ENCODE assay signal across 19 cellular contexts in the genomic region with DNA sequence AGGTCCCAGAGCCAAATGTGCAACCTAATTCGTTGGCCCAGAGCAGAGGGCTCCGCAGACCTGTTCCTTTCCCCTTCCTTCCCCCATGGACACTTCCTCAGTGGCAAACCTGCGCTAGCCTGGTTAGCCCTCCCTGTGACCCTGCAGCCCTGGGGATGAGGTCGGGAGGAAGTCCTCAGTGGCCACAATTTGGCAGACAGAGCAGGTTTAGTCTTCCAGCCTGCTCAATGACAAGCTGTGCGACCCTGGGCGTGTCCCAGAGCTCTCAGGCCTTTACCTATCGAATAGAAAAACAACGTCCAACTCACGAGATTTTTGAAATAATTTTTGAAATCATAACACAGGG. TPM values are rescaled to one million over a fixed set of nuclear protein-coding genes. Genes with fewer than 3 reads are reported as not detected.
"Had no signal": no experiment of that assay in that cellular context is flagged by ENCODE, and none has a peak within 500 bp of the region (broad histone marks: within the 10 kb centered on the region; RNA-seq: fewer than 3 reads in every experiment).

No MANE protein-coding gene starts in this region.

- H3K4me3 ChIP-seq: gastrocnemius medialis, sigmoid colon, SJCRH30, transverse colon had no signal

- H3K9me3 ChIP-seq: gastrocnemius medialis, sigmoid colon, SJCRH30, transverse colon had no signal

- H3K4me1 ChIP-seq: SJCRH30 had no signal

- H3K36me3 ChIP-seq: gastrocnemius medialis, sigmoid colon, SJCRH30, transverse colon, WERI-Rb-1 had no signal

- H3K27me3 ChIP-seq: SJCRH30 had no signal

- ATAC-seq: gastrocnemius medialis had no signal

- H3K27ac ChIP-seq: coronary artery, gastrocnemius medialis, sigmoid colon, SJCRH30, transverse colon, WERI-Rb-1 had no signal

- DNase-seq: activated CD4-positive, alpha-beta T cell treated with anti-CD3 and anti-CD28 coated beads for 48 hours; activated gamma-delta T cell; effector CD4-positive, alpha-beta T cell; gastrocnemius medialis; sigmoid colon; SJCRH30; stimulated activated CD4-positive, alpha-beta T cell treated with anti-CD3 and anti-CD28 coated beads, Interleukin-2, amount 100 ng/mL, for 24 hours; stimulated activated naive CD4-positive, alpha-beta T cell; substantia nigra; SW 1271; T-helper 9 cell; transverse colon; WERI-Rb-1 had no signal

RNA-seq across cellular contexts. Expression of gene HBM, which starts 1.3 kb away (rescaled TPM):
- total RNA-seq: endothelial cell of umbilical vein, gastrocnemius medialis, lung microvascular endothelial cell, mononuclear cell, osteocyte, sigmoid colon, SJCRH30, transverse colon had no signal

RNA-seq across cellular contexts. Expression of gene HBA2, which starts 5.6 kb away (rescaled TPM):
- total RNA-seq: endothelial cell of umbilical vein, lung microvascular endothelial cell, osteocyte, SJCRH30 had no signal

RNA-seq across cellular contexts. Expression of gene HBA1, which starts 9.4 kb away (rescaled TPM):
- total RNA-seq: endothelial cell of umbilical vein, lung microvascular endothelial cell, osteocyte, SJCRH30 had no signal

RNA-seq across cellular contexts. Expression of gene HBQ1, which starts 13.2 kb away (rescaled TPM):
- total RNA-seq: cardiac septum, endothelial cell of umbilical vein, gastrocnemius medialis, lung microvascular endothelial cell, mononuclear cell, osteocyte, sigmoid colon, SJCRH30, transverse colon had no signal

RNA-seq across cellular contexts. Expression of gene HBZ, which starts 14.6 kb away (rescaled TPM):
- total RNA-seq: cardiac septum, endothelial cell of umbilical vein, gastrocnemius medialis, lung microvascular endothelial cell, mononuclear cell, osteocyte, sigmoid colon, SJCRH30, transverse colon had no signal
